ENCODE assay signal across 8 cellular contexts in genomic region chr3:129278970-129279906, GRCh38. TPM values are rescaled to one million over a fixed set of nuclear protein-coding genes. Genes with fewer than 3 reads are reported as not detected.
DNase-seq lines count a peak whose midpoint lies in the region; ATAC-seq, FAIRE-seq and TF ChIP-seq lines count a peak whose summit lies in the region.

No MANE protein-coding gene starts in this region.

- SMC1A ChIA-PET in GM12878 (lab: Charles Lee; ENCODE audit: uncharacterized antibody, unreplicated experiment): interaction anchor here (1.5 to 6.0 kb wide), 4 partner anchors 30 to 37 kb away, joined by 4 to 75 read pairs (median 10); partner anchors contain the start of gene COPG1

- H3K27me3 Mint-ChIP-seq in T-helper 1 cell treated with Interleukin-12 subunit alpha and Interleukin-12 subunit beta and Interleukin-4 antibody, amounts not matched to agents 30 μg/mL and 1 μg/mL, for 36 hours (ENCODE audit: low read depth): no peaks in the 10 kb centered on the region

- no peak for TF ChIP-seq CTCF in GM06990 (IDR thresholded peaks at IDR 0.05; ENCODE audit: insufficient read depth, low read length, poor library complexity, severe bottlenecking)
- no peak for TF ChIP-seq CTCF in GM12878 (IDR thresholded peaks at IDR 0.05 in 2 of 3, conservative IDR thresholded peaks at IDR 0.05 in 1 of 3; ENCODE audit: control insufficient read depth in 2 of 3, extremely low read depth in 1 of 3, insufficient read depth in 1 of 3, low read depth in 3 of 3, low read length in 3 of 3)
- no peak for TF ChIP-seq CTCF in spleen (IDR thresholded peaks at IDR 0.05 in 8 of 11, conservative IDR thresholded peaks at IDR 0.05 in 3 of 11)

- peak overlapping the region; percentile 97 for H3K4me3 Mint-ChIP-seq in T-helper 1 cell treated with Interleukin-12 subunit alpha and Interleukin-12 subunit beta and Interleukin-4 antibody, amounts not matched to agents 30 μg/mL and 1 μg/mL, for 36 hours

- in situ Hi-C loops in GM12878 (cut with MboI): no loop called here

- H3K4me3 ChIP-seq in GM06990 (replicated peaks; ENCODE audit: low read depth, low read length) (peak overlapping the region; percentile 91), GM12878 (peak overlapping the region; percentile 76), iPS-20b (ENCODE audit: low read length) (peak overlapping the region; percentile 82), spleen (peak overlapping the region; percentile 49 to 93 (median 74))

- no TSS peak for BruUV-seq in GM12878 (replicated peaks; lab: Mats Ljungman, UMichigan)

- RAD21 ChIA-PET in GM12878 (lab: Charles Lee; ENCODE audit: unreplicated experiment): interaction anchor here (1.1 to 3.1 kb wide), 4 partner anchors 31 to 309 kb away, joined by 4 to 22 read pairs (median 6); a partner anchor contains a TSS

- H3K4me1 Mint-ChIP-seq in T-helper 1 cell treated with Interleukin-12 subunit alpha and Interleukin-12 subunit beta and Interleukin-4 antibody, amounts not matched to agents 30 μg/mL and 1 μg/mL, for 36 hours (ENCODE audit: low read depth): peaks cover 44% of the 10 kb centered on the region

- peaks cover 61% of the 10 kb centered on the region for H3K4me1 ChIP-seq in GM12878 (ENCODE audit: control insufficient read depth, insufficient read depth, low read length)
- H3K4me1 ChIP-seq in iPS-20b (ENCODE audit: insufficient read depth, low read length): peaks cover 12% of the 10 kb centered on the region; the same call in 1 of the 2 replicates
- peaks cover 43 to 88% (median 68%) of the 10 kb centered on the region in 6 donors for H3K4me1 ChIP-seq in spleen

- H4K20me1 ChIP-seq in GM12878 (ENCODE audit: control insufficient read depth, insufficient read depth): peaks cover 2% of the 10 kb centered on the region; the same call in 1 of the 2 replicates

- H3K9me3 Mint-ChIP-seq in T-helper 1 cell treated with Interleukin-12 subunit alpha and Interleukin-12 subunit beta and Interleukin-4 antibody, amounts not matched to agents 30 μg/mL and 1 μg/mL, for 36 hours: no peaks in the 10 kb centered on the region

- H3K27ac ChIP-seq in GM12878 (ENCODE audit: control insufficient read depth, insufficient read depth): peak overlapping the region; percentile 80
- H3K27ac ChIP-seq in iPS-20b (ENCODE audit: low read length): no peak overlapping the region
- peak overlapping the region; percentile 89 to 98 (median 94) for H3K27ac ChIP-seq in spleen

- intact Hi-C loops in GM12878 (cut with micrococcal nuclease; ENCODE audit: unreplicated experiment) (no loop called here), spleen (cut with DNase I; ENCODE audit: low total_unique reads) (no loop called here)

- no peaks in the 10 kb centered on the region for H3K9me3 ChIP-seq in GM12878 (replicated peaks; ENCODE audit: control insufficient read depth, insufficient read depth, low read length)
- no peaks in the 10 kb centered on the region for H3K9me3 ChIP-seq in iPS-20b (ENCODE audit: insufficient read depth, low read depth, low read length)
- no peaks in the 10 kb centered on the region for H3K9me3 ChIP-seq in spleen

- TF ChIP-seq POLR2A in GM12878 (IDR thresholded peaks at IDR 0.05; ENCODE audit: low read depth, low read length): peak; percentile 25; the same call in 1 of the 2 replicates
- peak in 2 of 3 donors; percentile 46 to 71 for TF ChIP-seq POLR2A in spleen (IDR thresholded peaks at IDR 0.05)

- no peak for FAIRE-seq in GM12878 (lab: Jason Lieb, UNC)

- H3K79me2 ChIP-seq in GM12878 (ENCODE audit: control insufficient read depth, insufficient read depth, low read length): peaks cover 6% of the 10 kb centered on the region

- 0 out of 4 replicates have a peak, but pooled peaks of 1 of the 2 experiments have one; percentile 12 for TF ChIP-seq EP300 in GM12878 (IDR thresholded peaks at IDR 0.05; ENCODE audit: borderline replicate concordance in 1 of 2, control insufficient read depth in 1 of 2, low read depth in 2 of 2, low read length in 2 of 2)

- WGBS in GM12878 (ENCODE audit: insufficient coverage, insufficient replicate concordance, low lambda C conversion rate, missing lambda C conversion rate): 1% methylated on average over 41 of the region's 82 CpGs
- WGBS in spleen, 5 donors: 1 to 2% (median 1%) methylated on average over 45 to 82 of the region's 82 CpGs

- H3K36me3 ChIP-seq in GM06990 (ENCODE audit: control insufficient read depth, insufficient read depth, low read length) (peaks cover 18% of the 10 kb centered on the region), GM12878 (ENCODE audit: control insufficient read depth in 2 of 2, insufficient read depth in 2 of 2, low read length in 1 of 2) (peaks cover 10 to 25% of the 10 kb centered on the region in 2 experiments), iPS-20b (ENCODE audit: insufficient read depth, low read depth, low read length) (peaks cover 35% of the 10 kb centered on the region), spleen (peaks cover 0 to 38% (median 27%) of the 10 kb centered on the region in 6 donors)

- no peak for TF ChIP-seq RAD21 in GM12878 (IDR thresholded peaks at IDR 0.05; ENCODE audit: insufficient read depth, low read depth, low read length)

- peaks cover 50% of the 10 kb centered on the region for H3K36me3 Mint-ChIP-seq in T-helper 1 cell treated with Interleukin-12 subunit alpha and Interleukin-12 subunit beta and Interleukin-4 antibody, amounts not matched to agents 30 μg/mL and 1 μg/mL, for 36 hours (ENCODE audit: low read depth)

- CTCF ChIA-PET in GM12878 (lab: Yijun Ruan, JAX): interaction anchor here (1.0 to 2.1 kb wide), 4 partner anchors 19 to 37 kb away, joined by 3 to 13 read pairs (median 6); a partner anchor contains a TSS

- H3K27me3 ChIP-seq in GM06990 (replicated peaks; ENCODE audit: control insufficient read depth, insufficient read depth, low read length) (no peaks in the 10 kb centered on the region), GM12878 (replicated peaks in 1 of 2; ENCODE audit: control insufficient read depth in 2 of 2, insufficient read depth in 2 of 2, low read length in 1 of 2) (no peaks in the 10 kb centered on the region), iPS-20b (ENCODE audit: insufficient read depth, low read length) (no peaks in the 10 kb centered on the region), spleen (replicated peaks in 1 of 7) (no peaks in the 10 kb centered on the region)

- H3K4me2 ChIP-seq in GM12878 (ENCODE audit: control insufficient read depth, insufficient read depth): peak overlapping the region; percentile 99

- DNase-seq in GM06990 (ENCODE audit: extremely low read depth, insufficient read length) (peak; percentile 68), HPDE6-E6E7 (ENCODE audit: extremely low spot score) (peak; percentile 13), GM12878 (ENCODE audit: low read depth, low spot score) (no peak), spleen (peak; percentile 91)

- H3K27ac Mint-ChIP-seq in T-helper 1 cell treated with Interleukin-12 subunit alpha and Interleukin-12 subunit beta and Interleukin-4 antibody, amounts not matched to agents 30 μg/mL and 1 μg/mL, for 36 hours: peak overlapping the region; percentile 94

- H3K9ac ChIP-seq in GM12878 (ENCODE audit: control insufficient read depth, insufficient read depth, low read length) (peak overlapping the region; percentile 85), iPS-20b (ENCODE audit: low read depth, low read length) (peak overlapping the region; percentile 97; the same call in 1 of the 2 replicates)

- peak overlapping the region; percentile 76 for H2AFZ ChIP-seq in GM12878 (ENCODE audit: control insufficient read depth, low read depth, low read length)

- ATAC-seq in GM12878: peak; percentile 42
- ATAC-seq in HG03196 (IDR thresholded peaks at IDR 0.05; ENCODE audit: unreplicated experiment): no peak
- no peak for ATAC-seq in HG03095 (IDR thresholded peaks at IDR 0.05; ENCODE audit: unreplicated experiment)

- POLR2A ChIA-PET in GM12878 (lab: Charles Lee): interaction anchor here (0.6 to 3.7 kb wide), 15 partner anchors 25 to 1165 kb away, joined by 3 to 27 read pairs (median 5); partner anchors contain the start of genes CNBP, COPG1 and RAB43

RNA-seq across cellular contexts. Expression of gene HMCES, which starts 0.6 kb away (rescaled TPM):
- total RNA-seq in GM12878 (2013; cell fraction: nucleolus; rRNA removed): 10.9 and 12.1 TPM in 2 replicates
- 16.7 and 22.7 TPM in 2 replicates for total RNA-seq in GM12878 (2014; rRNA removed)
- total RNA-seq in GM12878 (2014; rRNA removed; fragmentation: Illumina TruSeq; extraction: Trizol): 11.9 and 12.4 TPM in 2 replicates
- total RNA-seq in GM12878 (2021): 25.5 and 33.4 TPM in 2 replicates
- 26.7 TPM for polyA plus RNA-seq in GM12878 (2011; ENCODE audit: low read depth)
- 21.3 and 42.6 TPM in 2 replicates for polyA plus RNA-seq in GM12878 (2011; rRNA removed)
- 32.3 and 40.7 TPM in 2 replicates for polyA plus RNA-seq in GM12878 (2011; cell fraction: cytosol; rRNA removed)
- 25.4 and 27.4 TPM in 2 replicates for polyA plus RNA-seq in GM12878 (2011; cell fraction: nucleus; rRNA removed)
- polyA plus RNA-seq in GM12878 (2012): 37.0 and 40.2 TPM in 2 replicates
- polyA plus RNA-seq in GM12878 (2014; fragmentation: Illumina TruSeq; extraction: Trizol): 29.6 and 31.2 TPM in 2 replicates
- 10 to 100 TPM; 17.2 to 18.5 TPM for polyA plus RNA-seq in GM12878 (2014; fragmentation: Nextera tagmentation; extraction: Ambion mirVana)
- 21.9 and 25.0 TPM in 2 replicates for polyA plus RNA-seq in GM12878 (2014; rRNA removed)
- polyA plus RNA-seq in GM12878 (2016; fragmentation: Nextera tagmentation; extraction: Ambion mirVana): 10 to 100 TPM; 45.3 to 49.8 TPM
- 18.5 and 21.4 TPM in 2 replicates for polyA minus RNA-seq in GM12878 (2011; rRNA and poly(A)+ RNA removed)
- polyA minus RNA-seq in GM12878 (2011; cell fraction: cytosol; rRNA and poly(A)+ RNA removed): 7.8 and 12.6 TPM in 2 replicates
- polyA minus RNA-seq in GM12878 (2011; cell fraction: nucleus; rRNA and poly(A)+ RNA removed): 4.6 and 8.3 TPM in 2 replicates
- total RNA-seq in spleen: 10 to 100 TPM; 24.0 to 31.9 (median 30.7) TPM
- polyA plus RNA-seq in spleen: 10 to 100 TPM; 16.1 to 60.7 (median 18.8) TPM

RNA-seq across cellular contexts. Expression of gene COPG1, which starts 29.8 kb away (rescaled TPM):
- 130 and 152 TPM in 2 replicates for total RNA-seq in GM12878 (2013; cell fraction: nucleolus; rRNA removed)
- total RNA-seq in GM12878 (2014; rRNA removed) (106 and 118 TPM in 2 replicates), GM12878 (2014; rRNA removed; fragmentation: Illumina TruSeq; extraction: Trizol) (80.5 and 87.2 TPM in 2 replicates), GM12878 (2021) (128 and 138 TPM in 2 replicates), spleen (100 to 1,000 TPM in 5 of 7 donors, 10 to 100 TPM in 2; 90.8 to 134 (median 116) TPM)
- polyA plus RNA-seq in GM12878 (2011; ENCODE audit: low read depth): 84.4 TPM
- polyA plus RNA-seq in GM12878 (2011; rRNA removed) (43.8 and 66.8 TPM in 2 replicates), GM12878 (2014; fragmentation: Illumina TruSeq; extraction: Trizol) (62.0 and 78.1 TPM in 2 replicates), GM12878 (2014; fragmentation: Nextera tagmentation; extraction: Ambion mirVana) (100 to 1,000 TPM in 1 of 2 experiments, 10 to 100 TPM in 1; 54.8 to 102 TPM), GM12878 (2014; rRNA removed) (61.7 and 77.7 TPM in 2 replicates), GM12878 (2016; fragmentation: Nextera tagmentation; extraction: Ambion mirVana) (100 to 1,000 TPM; 131 to 143 TPM), spleen (10 to 100 TPM; 47.8 to 52.3 (median 49.8) TPM)
- 52.8 and 55.7 TPM in 2 replicates for polyA plus RNA-seq in GM12878 (2011; cell fraction: cytosol; rRNA removed)
- 110 and 115 TPM in 2 replicates for polyA plus RNA-seq in GM12878 (2011; cell fraction: nucleus; rRNA removed)
- polyA plus RNA-seq in GM12878 (2012): 122 and 138 TPM in 2 replicates
- 134 and 157 TPM in 2 replicates for polyA minus RNA-seq in GM12878 (2011; rRNA and poly(A)+ RNA removed)
- polyA minus RNA-seq in GM12878 (2011; cell fraction: cytosol; rRNA and poly(A)+ RNA removed): 54.0 and 57.0 TPM in 2 replicates
- 63.6 and 90.8 TPM in 2 replicates for polyA minus RNA-seq in GM12878 (2011; cell fraction: nucleus; rRNA and poly(A)+ RNA removed)
